In the genomic region with DNA sequence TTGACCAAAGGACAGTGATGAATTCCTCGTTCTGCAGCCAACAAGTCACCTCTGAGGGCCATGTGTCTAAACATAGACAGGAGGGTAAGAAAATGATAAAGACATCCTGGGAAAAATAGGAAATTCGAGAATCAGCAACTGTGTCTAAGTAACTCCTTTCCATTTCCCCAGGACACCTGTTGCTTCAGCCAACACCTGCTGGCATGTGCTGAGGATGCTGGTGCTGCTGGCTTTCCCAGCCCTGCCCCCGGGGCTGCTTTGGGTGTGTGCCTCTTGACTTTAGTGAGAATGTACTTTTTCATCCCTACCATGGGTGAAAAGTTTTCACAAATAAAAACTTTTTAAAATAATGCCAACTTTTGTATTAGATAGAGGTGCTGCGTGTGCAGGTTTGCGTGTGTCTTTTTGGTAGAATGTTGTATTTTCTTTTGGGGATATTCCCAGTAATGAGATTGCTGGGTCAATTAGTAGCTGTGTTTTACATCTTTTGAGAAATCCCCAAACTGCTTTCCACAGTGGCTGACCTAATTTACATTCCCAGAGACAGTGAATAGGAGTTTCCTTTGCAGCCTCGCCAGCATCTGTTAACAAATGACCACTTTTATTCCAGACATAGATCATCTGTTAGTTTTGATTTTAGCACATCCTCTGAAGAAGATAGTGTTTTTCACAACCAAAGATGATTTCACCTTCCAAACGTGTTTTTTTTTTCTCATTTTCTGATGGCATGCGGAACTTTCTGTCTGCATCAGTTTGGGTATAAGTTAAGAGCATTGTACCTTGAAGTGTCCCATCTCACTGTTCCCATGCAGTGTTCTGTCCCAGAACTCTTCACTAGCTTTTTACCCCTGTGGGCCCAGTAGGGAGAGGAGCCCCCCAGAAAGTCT, we compare ENCODE assay signal across 12 cellular contexts.
DNase-seq lines count a peak whose midpoint lies in the region; ATAC-seq and TF ChIP-seq lines count a peak whose summit lies in the region.
"Had no signal": no experiment of that assay in that cellular context is flagged by ENCODE, and none has a peak within 500 bp of the region (broad histone marks: within the 10 kb centered on the region; RNA-seq: fewer than 3 reads in every experiment).

No MANE protein-coding gene starts in this region.

- no peaks in the 10 kb centered on the region for H3K9me3 ChIP-seq in T-helper 17 cell (ENCODE audit: control insufficient read depth, low read length, poor library complexity, severe bottlenecking)
- H3K9me3 ChIP-seq: mucosa of descending colon had no signal

- H3K36me3 Mint-ChIP-seq in T-helper 17 cell (ENCODE audit: low read depth), result peaks cover 3% of the 10 kb centered on the region
- H3K36me3 Mint-ChIP-seq: CD8-positive, alpha-beta memory T cell had no signal

- H3K27me3 Mint-ChIP-seq in T-helper 17 cell, result peaks cover 32% of the 10 kb centered on the region

- no peak for TF ChIP-seq POLR2A in GM18505 (IDR thresholded peaks at IDR 0.05; ENCODE audit: borderline replicate concordance, extremely low read depth, insufficient read depth, insufficient read length)

- H3K4me1 Mint-ChIP-seq in T-helper 17 cell, result peaks cover 11% of the 10 kb centered on the region

- DNase-seq in T-helper 17 cell (no peak), NCI-H510A treated with DMSO at 0.1 percent for 48 hours (lab: John Stamatoyannopoulos, UW) (no peak), iPS-NIHi11 (ENCODE audit: low spot score) (no peak)
- no peak for DNase-seq in stimulated activated CD4-positive, alpha-beta T cell treated with anti-CD3 and anti-CD28 coated beads, Interleukin-2, amount 100 ng/mL, for 48 hours
- DNase-seq: amniotic stem cell; CD8-positive, alpha-beta memory T cell; mucosa of descending colon; NCI-H1930 had no signal

- H3K27ac Mint-ChIP-seq in T-helper 17 cell, result peak overlapping the region; percentile 43

- ATAC-seq in GM18502 (IDR thresholded peaks at IDR 0.05; ENCODE audit: poor library complexity, unreplicated experiment) (peak; percentile 64), GM19328 (IDR thresholded peaks at IDR 0.05; ENCODE audit: unreplicated experiment) (peak; percentile 49), HG02870 (IDR thresholded peaks at IDR 0.05; ENCODE audit: unreplicated experiment) (peak; percentile 76), T-helper 17 cell (no peak), GM18505 (IDR thresholded peaks at IDR 0.05; ENCODE audit: unreplicated experiment) (no peak)
- ATAC-seq: mucosa of descending colon had no signal

- H3K4me3 Mint-ChIP-seq in T-helper 17 cell, result no peak overlapping the region
- H3K4me3 Mint-ChIP-seq: CD8-positive, alpha-beta memory T cell had no signal

Comparison
In these comparisons a context has a peak if more than half of its experiments do, and no peak if none do; other contexts are left out.
1. ATAC-seq: peak in GM18502 (single experiment), GM19328 (single experiment) and HG02870 (single experiment); none in T-helper 17 cell (single experiment) and GM18505 (single experiment).